In the genomic region with DNA sequence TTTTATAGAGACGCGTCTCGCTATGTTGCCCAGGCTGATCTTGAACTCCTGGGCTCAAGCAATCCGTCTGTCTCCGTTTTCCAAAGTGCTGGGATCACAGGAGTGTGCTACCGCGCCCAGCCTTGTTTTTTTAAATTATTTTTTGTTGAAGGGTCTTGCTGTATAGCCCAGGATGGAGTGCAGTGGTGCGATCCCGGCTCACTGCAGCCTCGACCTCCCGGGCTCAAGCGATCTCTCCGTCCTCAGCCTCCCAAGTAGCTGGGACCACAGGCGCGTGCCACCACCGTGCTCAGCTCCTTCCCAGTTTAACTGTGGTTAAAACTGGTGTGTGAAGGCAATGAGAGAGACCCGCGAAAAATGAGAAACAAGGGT, we compare ENCODE assay signal across 1 cellular context.
TF ChIP-seq lines count a peak whose summit lies in the region.

No MANE protein-coding gene starts in this region.

TF ChIP-seq in H1, 55 proteins besides CTCF, POLR2A, EP300 and RAD21:
- TF ChIP-seq TAF7 (optimal IDR thresholded peaks at IDR 0.05; ENCODE audit: borderline replicate concordance, low read depth, low read length) (no peak), KDM1A (IDR thresholded peaks at IDR 0.05; ENCODE audit: borderline replicate concordance, low read length) (0 out of 2 replicates have a peak, but pooled peaks have one; percentile 8)
